Comparison of ENCODE assay signal across 19 cellular contexts in genomic region chr7:39700932-39701331, GRCh38.
DNase-seq lines count a peak whose midpoint lies in the region; ATAC-seq and TF ChIP-seq lines count a peak whose summit lies in the region.
"Had no signal": no experiment of that assay in that cellular context is flagged by ENCODE, and none has a peak within 500 bp of the region (broad histone marks: within the 10 kb centered on the region; RNA-seq: fewer than 3 reads in every experiment).

No MANE protein-coding gene starts in this region.

- H3K27ac Mint-ChIP-seq in CD8-positive, alpha-beta T cell = peak overlapping the region; percentile 53
- H3K27ac Mint-ChIP-seq: activated naive CD8-positive, alpha-beta T cell treated with anti-CD3 and anti-CD28 coated beads, Interleukin-2, amount 10 ng/mL, durations not matched to agents 7 days and 5 days; neural progenitor cell had no signal

- no peaks in the 10 kb centered on the region for H3K27me3 ChIP-seq in CD8-positive, alpha-beta T cell (ENCODE audit: insufficient read depth, low read length)
- H3K27me3 ChIP-seq: neural progenitor cell, suprapubic skin had no signal

- no peak for ATAC-seq in CD8-positive, alpha-beta T cell
- ATAC-seq in GM19397 (IDR thresholded peaks at IDR 0.05; ENCODE audit: unreplicated experiment) = no peak
- ATAC-seq: Panc1 had no signal

- no peaks in the 10 kb centered on the region for H3K9me3 Mint-ChIP-seq in CD8-positive, alpha-beta T cell
- H3K9me3 Mint-ChIP-seq: activated naive CD8-positive, alpha-beta T cell treated with anti-CD3 and anti-CD28 coated beads, Interleukin-2, amount 10 ng/mL, durations not matched to agents 7 days and 5 days; brain; CD8-positive, alpha-beta memory T cell; neural progenitor cell had no signal

- no peak overlapping the region for H3K4me3 ChIP-seq in CD8-positive, alpha-beta T cell (ENCODE audit: low read depth, low read length)
- no peak overlapping the region for H3K4me3 ChIP-seq in NB4 (ENCODE audit: low read depth, low read length)
- H3K4me3 ChIP-seq: neural progenitor cell, suprapubic skin had no signal

- no peaks in the 10 kb centered on the region for H3K9me3 ChIP-seq in CD8-positive, alpha-beta T cell (ENCODE audit: low read length)
- H3K9me3 ChIP-seq: SK-N-SH, suprapubic skin had no signal

- no peaks in the 10 kb centered on the region for H3K4me1 Mint-ChIP-seq in CD8-positive, alpha-beta T cell (ENCODE audit: low read depth)
- H3K4me1 Mint-ChIP-seq: neural progenitor cell had no signal

- TF ChIP-seq POLR2A in NB4 (IDR thresholded peaks at IDR 0.05; ENCODE audit: extremely low read depth, insufficient read length) = no peak

- peaks cover 11% of the 10 kb centered on the region for H3K36me3 ChIP-seq in CD8-positive, alpha-beta T cell (ENCODE audit: insufficient read depth, low read length)

- no peak overlapping the region for H3K27ac ChIP-seq in CD8-positive, alpha-beta T cell (ENCODE audit: low read depth, low read length)
- H3K27ac ChIP-seq in epithelial cell of prostate = peak overlapping the region; percentile 40
- H3K27ac ChIP-seq: KMS-11, neural progenitor cell, suprapubic skin had no signal

- POLR2A ChIA-PET in CD8-positive, alpha-beta T cell (lab: Charles Lee) = no interaction called here

- H3K36me3 Mint-ChIP-seq in CD8-positive, alpha-beta T cell = peaks cover 71% of the 10 kb centered on the region

- no peaks in the 10 kb centered on the region for H3K27me3 Mint-ChIP-seq in CD8-positive, alpha-beta T cell (ENCODE audit: low read depth)
- H3K27me3 Mint-ChIP-seq: activated naive CD8-positive, alpha-beta T cell treated with anti-CD3 and anti-CD28 coated beads, Interleukin-2, amount 10 ng/mL, durations not matched to agents 7 days and 5 days; CD8-positive, alpha-beta memory T cell had no signal

- no peak for DNase-seq in CD8-positive, alpha-beta T cell
- peak; percentile 91 for DNase-seq in NB4 (ENCODE audit: low read depth)
- no peak for DNase-seq in epithelial cell of prostate (ENCODE audit: low read depth, low spot score)
- peak; percentile 60 for DNase-seq in mucosa of gallbladder (ENCODE audit: low spot score)
- DNase-seq in NCI-H2107 treated with DMSO at 0.1 percent for 48 hours (lab: John Stamatoyannopoulos, UW; ENCODE audit: unreplicated experiment) = no peak
- no peak for DNase-seq in activated CD4-positive, alpha-beta T cell treated with anti-CD3 and anti-CD28 coated beads, Interleukin-2, amount 50 U/mL, for 1 hour
- DNase-seq in NCI-H2171 (lab: John Stamatoyannopoulos, UW) = no peak
- DNase-seq: activated naive CD8-positive, alpha-beta T cell treated with anti-CD3 and anti-CD28 coated beads, Interleukin-2, amount 10 ng/mL, durations not matched to agents 7 days and 5 days; CD8-positive, alpha-beta memory T cell; DMS79; midbrain; NCI-H748 treated with DMSO at 0.1 percent for 48 hours; SK-N-SH had no signal

- intact Hi-C loops in CD8-positive, alpha-beta T cell (cut with DNase I, micrococcal nuclease) = no loop called here

- no peak for TF ChIP-seq CTCF in CD8-positive, alpha-beta T cell (IDR thresholded peaks at IDR 0.05)
- TF ChIP-seq CTCF in NB4 (IDR thresholded peaks at IDR 0.05; ENCODE audit: low read depth, low read length) = no peak

- CTCF ChIA-PET in CD8-positive, alpha-beta T cell (lab: Charles Lee) = interaction anchor here (1.0 kb wide), 1 partner anchor 45 kb away, joined by 4 read pairs; no protein-coding TSS in a partner anchor

- no peak overlapping the region for H3K4me3 Mint-ChIP-seq in CD8-positive, alpha-beta T cell
- H3K4me3 Mint-ChIP-seq: activated naive CD8-positive, alpha-beta T cell treated with anti-CD3 and anti-CD28 coated beads, Interleukin-2, amount 10 ng/mL, durations not matched to agents 7 days and 5 days; brain; CD8-positive, alpha-beta memory T cell; neural progenitor cell had no signal

- no peaks in the 10 kb centered on the region for H3K4me1 ChIP-seq in CD8-positive, alpha-beta T cell (ENCODE audit: insufficient read depth, low read length)

Comparison
In these comparisons a context has a peak if more than half of its experiments do, and no peak if none do; other contexts are left out.
1. DNase-seq: peak in NB4 (single experiment) and mucosa of gallbladder (single experiment); none in CD8-positive, alpha-beta T cell (0 of 7), epithelial cell of prostate (single experiment), NCI-H2107 treated with DMSO at 0.1 percent for 48 hours (single experiment), activated CD4-positive, alpha-beta T cell treated with anti-CD3 and anti-CD28 coated beads, Interleukin-2, amount 50 U/mL, for 1 hour (single experiment) and NCI-H2171 (single experiment).